18 cellular contexts compared by ENCODE assay signal in the genomic region with DNA sequence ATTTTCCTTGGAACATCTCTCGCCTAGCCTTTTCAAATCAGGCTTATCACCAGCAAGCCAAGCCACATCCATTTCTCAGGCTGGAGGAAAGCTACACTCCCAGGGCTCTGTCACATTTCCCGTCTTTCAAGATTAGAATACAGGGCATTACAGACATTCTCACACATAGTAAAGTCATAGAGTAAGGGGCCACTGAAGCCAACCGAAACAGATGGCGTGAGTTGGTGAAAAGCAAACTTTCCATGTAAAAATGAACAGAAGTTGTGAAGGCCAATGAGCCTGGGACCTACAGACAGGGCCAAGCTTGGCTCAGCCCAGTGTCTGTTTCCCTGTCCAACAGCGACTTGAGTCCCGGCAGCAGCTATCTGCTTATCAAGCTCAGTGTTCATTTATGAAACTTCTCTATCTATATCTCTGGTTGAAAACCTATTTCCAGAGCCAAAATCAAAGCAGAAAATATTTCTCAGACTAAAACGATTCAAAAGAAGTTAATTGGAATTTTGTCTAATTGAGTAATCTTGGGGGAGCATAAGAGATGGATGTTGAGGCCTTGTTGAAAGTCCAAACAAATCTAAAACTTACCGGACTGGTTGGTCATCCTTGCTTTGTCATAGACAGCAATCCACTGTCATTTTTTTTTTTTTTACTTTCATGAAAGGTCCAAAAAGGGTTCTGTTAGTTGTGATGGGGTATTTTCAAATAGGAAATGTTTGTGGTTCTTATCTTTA.
DNase-seq lines count a peak whose midpoint lies in the region; ATAC-seq and TF ChIP-seq lines count a peak whose summit lies in the region.
"Had no signal": no experiment of that assay in that cellular context is flagged by ENCODE, and none has a peak within 500 bp of the region (broad histone marks: within the 10 kb centered on the region; RNA-seq: fewer than 3 reads in every experiment).

No MANE protein-coding gene starts in this region.

- WGBS in spleen, 5 donors, result 84 to 94% (median 88%) methylated on average over 8 of the region's 8 CpGs

- H3K27me3 Mint-ChIP-seq in activated T-helper 17 cell treated with anti-CD3 and anti-CD28 coated beads, Interleukin-2, amount 50 U/mL, for 72 hours, result no peaks in the 10 kb centered on the region
- H3K27me3 Mint-ChIP-seq in activated naive CD8-positive, alpha-beta T cell treated with anti-CD3 and anti-CD28 coated beads for 36 hours, result no peaks in the 10 kb centered on the region
- H3K27me3 Mint-ChIP-seq: CD8-positive, alpha-beta memory T cell had no signal

- H3K36me3 ChIP-seq in lower lobe of right lung (peaks cover 16% of the 10 kb centered on the region), spleen (peaks cover 0 to 33% (median 14%) of the 10 kb centered on the region in 6 donors)

- intact Hi-C loops in lower lobe of right lung (cut with DNase I) (no loop called here), spleen (cut with DNase I; ENCODE audit: low total_unique reads) (no loop called here)

- TF ChIP-seq CTCF in coronary artery (IDR thresholded peaks at IDR 0.05) (no peak), lower lobe of right lung (IDR thresholded peaks at IDR 0.05) (no peak), spleen (IDR thresholded peaks at IDR 0.05 in 8 of 11, conservative IDR thresholded peaks at IDR 0.05 in 3 of 11) (no peak)

- no peak for ATAC-seq in lower lobe of right lung
- ATAC-seq in activated T-helper 17 cell treated with anti-CD3 and anti-CD28 coated beads, Interleukin-2, amount 50 U/mL, for 72 hours (replicated peaks), result no peak
- no peak for ATAC-seq in GM18517 (IDR thresholded peaks at IDR 0.05; ENCODE audit: unreplicated experiment)
- ATAC-seq: GM12878 had no signal

- no peaks in the 10 kb centered on the region for H3K27me3 ChIP-seq in lower lobe of right lung (ENCODE audit: low read depth)
- H3K27me3 ChIP-seq in spleen (replicated peaks in 1 of 7), result no peaks in the 10 kb centered on the region

- H3K36me3 Mint-ChIP-seq in activated T-helper 17 cell treated with anti-CD3 and anti-CD28 coated beads, Interleukin-2, amount 50 U/mL, for 72 hours (ENCODE audit: low read depth), result peaks cover 24% of the 10 kb centered on the region
- H3K36me3 Mint-ChIP-seq in activated naive CD8-positive, alpha-beta T cell treated with anti-CD3 and anti-CD28 coated beads for 36 hours, result peaks cover 26% of the 10 kb centered on the region

- H3K27ac Mint-ChIP-seq in activated T-helper 17 cell treated with anti-CD3 and anti-CD28 coated beads, Interleukin-2, amount 50 U/mL, for 72 hours, result no peak overlapping the region
- no peak overlapping the region for H3K27ac Mint-ChIP-seq in activated naive CD8-positive, alpha-beta T cell treated with anti-CD3 and anti-CD28 coated beads for 36 hours
- H3K27ac Mint-ChIP-seq: CD8-positive, alpha-beta memory T cell had no signal

- no peaks in the 10 kb centered on the region for H3K9me3 Mint-ChIP-seq in activated T-helper 17 cell treated with anti-CD3 and anti-CD28 coated beads, Interleukin-2, amount 50 U/mL, for 72 hours
- H3K9me3 Mint-ChIP-seq in activated naive CD8-positive, alpha-beta T cell treated with anti-CD3 and anti-CD28 coated beads for 36 hours, result no peaks in the 10 kb centered on the region
- H3K9me3 Mint-ChIP-seq: CD8-positive, alpha-beta memory T cell had no signal

- DNase-seq in GM04503 (ENCODE audit: low read depth), result peak; percentile 47
- DNase-seq in coronary artery (ENCODE audit: low spot score), result no peak
- no peak for DNase-seq in lower lobe of right lung
- DNase-seq in spleen, result no peak
- no peak for DNase-seq in hepatic stellate cell (ENCODE audit: low spot score)
- DNase-seq in activated naive CD8-positive, alpha-beta T cell treated with anti-CD3 and anti-CD28 coated beads for 36 hours, result no peak
- DNase-seq: activated effector memory CD4-positive, alpha-beta T cell treated with anti-CD3 and anti-CD28 coated beads, Interleukin-2, amount 50 U/mL, for 16 hours; anterior cingulate cortex; CD8-positive, alpha-beta memory T cell; dermis blood vessel endothelial cell; EL; NCI-H1436 treated with DMSO at 0.1 percent for 48 hours; small intestine; stimulated activated naive CD4-positive, alpha-beta T cell treated with Interleukin-2 at 50 U/mL for 16 hours had no signal

- H3K4me1 ChIP-seq in lower lobe of right lung (peaks cover 41% of the 10 kb centered on the region), spleen (peaks cover 0 to 12% (median 0%) of the 10 kb centered on the region in 6 donors)

- H3K4me1 Mint-ChIP-seq in activated T-helper 17 cell treated with anti-CD3 and anti-CD28 coated beads, Interleukin-2, amount 50 U/mL, for 72 hours, result peaks cover 5% of the 10 kb centered on the region
- peaks cover 11% of the 10 kb centered on the region for H3K4me1 Mint-ChIP-seq in activated naive CD8-positive, alpha-beta T cell treated with anti-CD3 and anti-CD28 coated beads for 36 hours

- H3K9me3 ChIP-seq in lower lobe of right lung, result no peaks in the 10 kb centered on the region
- no peaks in the 10 kb centered on the region for H3K9me3 ChIP-seq in spleen

- H3K27ac ChIP-seq in coronary artery (peak overlapping the region; percentile 71 to 76), lower lobe of right lung (peak overlapping the region; percentile 12), spleen (peak overlapping the region in 5 of 8 donors; percentile 2 to 18 (median 12))
- H3K27ac ChIP-seq: HL-60 had no signal

- no peak overlapping the region for H3K4me3 Mint-ChIP-seq in activated T-helper 17 cell treated with anti-CD3 and anti-CD28 coated beads, Interleukin-2, amount 50 U/mL, for 72 hours
- H3K4me3 Mint-ChIP-seq in activated naive CD8-positive, alpha-beta T cell treated with anti-CD3 and anti-CD28 coated beads for 36 hours, result no peak overlapping the region
- H3K4me3 Mint-ChIP-seq: CD8-positive, alpha-beta memory T cell had no signal

- TF ChIP-seq POLR2A in spleen (IDR thresholded peaks at IDR 0.05), result no peak

- no peak overlapping the region for H3K4me3 ChIP-seq in coronary artery
- no peak overlapping the region for H3K4me3 ChIP-seq in lower lobe of right lung
- no peak overlapping the region for H3K4me3 ChIP-seq in spleen
- H3K4me3 ChIP-seq: GM12878 had no signal

Comparison
In these comparisons a context has a peak if more than half of its experiments do, and no peak if none do; other contexts are left out.
1. H3K27ac ChIP-seq: peak in every context shown above with its lines; median percentile 74 in coronary artery; 12 in lower lobe of right lung; 12 in spleen.